Comparison of ENCODE assay signal across 1 cellular context in the genomic region with DNA sequence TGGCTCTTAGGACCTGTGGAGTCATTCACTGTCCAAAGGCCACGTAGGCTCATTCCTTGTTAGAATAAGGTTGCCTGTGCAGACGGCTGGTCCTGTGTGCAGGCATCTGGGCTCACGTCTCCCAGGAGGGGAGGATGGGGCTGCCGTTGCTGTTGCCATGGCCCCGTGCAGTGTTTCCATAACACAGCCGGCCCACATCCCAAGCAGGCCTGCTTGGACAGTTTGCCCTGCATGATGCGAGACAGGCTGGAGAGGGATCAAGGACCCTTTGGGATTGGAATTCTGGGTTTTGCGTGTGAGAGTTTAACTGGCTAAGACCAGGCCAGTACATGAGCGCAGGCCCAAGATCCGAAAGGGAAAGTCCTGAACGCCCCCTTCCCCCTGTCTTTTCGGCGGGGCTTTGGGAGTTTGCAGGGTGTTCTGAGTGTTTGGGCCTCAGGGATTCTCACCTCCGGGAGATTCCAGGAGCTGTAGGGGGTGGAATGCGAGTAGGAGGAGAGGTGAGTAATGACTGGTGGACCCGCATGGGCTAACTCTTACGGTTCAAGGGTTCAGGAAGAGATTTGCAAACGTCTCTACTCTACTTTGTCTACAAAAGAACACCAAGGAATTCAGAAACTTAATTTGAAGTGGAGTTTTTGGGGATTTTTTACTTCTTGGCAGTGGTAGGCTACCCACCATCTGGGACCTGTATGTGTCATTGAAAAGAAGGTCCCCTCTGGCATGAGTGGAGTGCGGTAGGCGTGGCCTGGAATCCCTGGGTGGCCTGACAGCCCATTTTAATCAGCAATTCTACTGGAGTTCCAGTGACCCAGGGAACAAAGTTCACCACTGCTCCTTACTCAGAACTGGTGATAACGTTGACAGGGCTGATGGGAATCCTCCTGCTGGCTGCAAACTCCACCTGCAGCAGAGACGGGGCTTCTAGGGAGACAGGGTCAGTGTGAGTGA.
TF ChIP-seq lines count a peak whose summit lies in the region.

No MANE protein-coding gene starts in this region.

TF ChIP-seq in HepG2, 621 proteins besides CTCF, POLR2A, EP300 and RAD21 (continued from another document and continues in another):
- no peak for TF ChIP-seq JDP2 (CRISPR knock-in tag; IDR thresholded peaks at IDR 0.05; ENCODE audit: borderline replicate concordance)
- TF ChIP-seq ZBTB7A (CRISPR knock-in tag; IDR thresholded peaks at IDR 0.05): no peak
- peak; percentile 28; the same call in 1 of the 2 replicates for TF ChIP-seq MIXL1 (CRISPR knock-in tag; IDR thresholded peaks at IDR 0.05)
- TF ChIP-seq ISX (CRISPR knock-in tag; conservative IDR thresholded peaks at IDR 0.05): no peak
- TF ChIP-seq, protein P1, sequence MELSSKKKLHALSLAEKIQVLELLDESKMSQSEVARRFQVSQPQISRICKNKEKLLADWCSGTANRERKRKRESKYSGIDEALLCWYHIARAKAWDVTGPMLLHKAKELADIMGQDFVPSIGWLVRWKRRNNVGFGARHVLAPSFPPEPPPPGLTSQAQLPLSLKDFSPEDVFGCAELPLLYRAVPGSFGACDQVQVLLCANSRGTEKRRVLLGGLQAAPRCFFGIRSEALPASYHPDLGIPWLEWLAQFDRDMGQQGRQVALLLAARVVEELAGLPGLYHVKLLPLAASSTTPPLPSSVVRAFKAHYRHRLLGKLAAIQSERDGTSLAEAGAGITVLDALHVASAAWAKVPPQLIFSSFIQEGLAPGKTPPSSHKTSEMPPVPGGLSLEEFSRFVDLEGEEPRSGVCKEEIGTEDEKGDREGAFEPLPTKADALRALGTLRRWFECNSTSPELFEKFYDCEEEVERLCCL (CRISPR knock-in tag; IDR thresholded peaks at IDR 0.05; ENCODE audit: borderline replicate concordance): no peak
- no peak for TF ChIP-seq MYNN (CRISPR knock-in tag; IDR thresholded peaks at IDR 0.05; ENCODE audit: low read depth)
- TF ChIP-seq, protein P2, sequence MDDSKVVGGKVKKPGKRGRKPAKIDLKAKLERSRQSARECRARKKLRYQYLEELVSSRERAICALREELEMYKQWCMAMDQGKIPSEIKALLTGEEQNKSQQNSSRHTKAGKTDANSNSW (CRISPR knock-in tag; IDR thresholded peaks at IDR 0.05; ENCODE audit: borderline replicate concordance): no peak
- no peak for TF ChIP-seq IRF2 (CRISPR knock-in tag; IDR thresholded peaks at IDR 0.05)
- no peak for TF ChIP-seq ZNF607 (CRISPR knock-in tag; IDR thresholded peaks at IDR 0.05; ENCODE audit: borderline replicate concordance)
- TF ChIP-seq, protein P3, sequence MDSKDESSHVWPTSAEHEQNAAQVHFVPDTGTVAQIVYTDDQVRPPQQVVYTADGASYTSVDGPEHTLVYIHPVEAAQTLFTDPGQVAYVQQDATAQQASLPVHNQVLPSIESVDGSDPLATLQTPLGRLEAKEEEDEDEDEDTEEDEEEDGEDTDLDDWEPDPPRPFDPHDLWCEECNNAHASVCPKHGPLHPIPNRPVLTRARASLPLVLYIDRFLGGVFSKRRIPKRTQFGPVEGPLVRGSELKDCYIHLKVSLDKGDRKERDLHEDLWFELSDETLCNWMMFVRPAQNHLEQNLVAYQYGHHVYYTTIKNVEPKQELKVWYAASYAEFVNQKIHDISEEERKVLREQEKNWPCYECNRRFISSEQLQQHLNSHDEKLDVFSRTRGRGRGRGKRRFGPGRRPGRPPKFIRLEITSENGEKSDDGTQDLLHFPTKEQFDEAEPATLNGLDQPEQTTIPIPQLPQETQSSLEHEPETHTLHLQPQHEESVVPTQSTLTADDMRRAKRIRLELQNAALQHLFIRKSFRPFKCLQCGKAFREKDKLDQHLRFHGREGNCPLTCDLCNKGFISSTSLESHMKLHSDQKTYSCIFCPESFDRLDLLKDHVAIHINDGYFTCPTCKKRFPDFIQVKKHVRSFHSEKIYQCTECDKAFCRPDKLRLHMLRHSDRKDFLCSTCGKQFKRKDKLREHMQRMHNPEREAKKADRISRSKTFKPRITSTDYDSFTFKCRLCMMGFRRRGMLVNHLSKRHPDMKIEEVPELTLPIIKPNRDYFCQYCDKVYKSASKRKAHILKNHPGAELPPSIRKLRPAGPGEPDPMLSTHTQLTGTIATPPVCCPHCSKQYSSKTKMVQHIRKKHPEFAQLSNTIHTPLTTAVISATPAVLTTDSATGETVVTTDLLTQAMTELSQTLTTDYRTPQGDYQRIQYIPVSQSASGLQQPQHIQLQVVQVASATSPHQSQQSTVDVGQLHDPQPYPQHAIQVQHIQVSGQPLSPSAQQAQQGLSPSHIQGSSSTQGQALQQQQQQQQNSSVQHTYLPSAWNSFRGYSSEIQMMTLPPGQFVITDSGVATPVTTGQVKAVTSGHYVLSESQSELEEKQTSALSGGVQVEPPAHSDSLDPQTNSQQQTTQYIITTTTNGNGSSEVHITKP (CRISPR knock-in tag; IDR thresholded peaks at IDR 0.05; ENCODE audit: low read depth): peak; percentile 57; the same call in 1 of the 2 replicates
- TF ChIP-seq, protein P4, sequence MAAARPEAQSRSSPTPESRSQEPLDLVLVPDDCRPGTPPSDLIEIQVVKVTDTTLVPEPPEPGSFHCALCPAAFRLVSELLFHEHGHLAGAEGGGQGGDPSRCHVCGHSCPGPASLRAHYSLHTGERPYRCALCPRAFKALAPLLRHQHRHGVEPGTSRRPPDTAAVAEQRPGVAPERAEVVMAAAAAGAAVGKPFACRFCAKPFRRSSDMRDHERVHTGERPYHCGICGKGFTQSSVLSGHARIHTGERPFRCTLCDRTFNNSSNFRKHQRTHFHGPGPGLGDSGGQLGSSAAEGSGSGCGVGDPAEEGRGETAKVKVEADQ (CRISPR knock-in tag; IDR thresholded peaks at IDR 0.05; ENCODE audit: borderline replicate concordance): no peak
- no peak for TF ChIP-seq EEA1 (CRISPR knock-in tag; IDR thresholded peaks at IDR 0.05; ENCODE audit: borderline replicate concordance)
- TF ChIP-seq ZNF557 (CRISPR knock-in tag; IDR thresholded peaks at IDR 0.05): no peak
- TF ChIP-seq ELF4 (CRISPR knock-in tag; IDR thresholded peaks at IDR 0.05; ENCODE audit: borderline replicate concordance): no peak
- TF ChIP-seq ASH2L (IDR thresholded peaks at IDR 0.05; ENCODE audit: insufficient read length, low read depth, low read length): peak; percentile 86
- TF ChIP-seq, protein P5, sequence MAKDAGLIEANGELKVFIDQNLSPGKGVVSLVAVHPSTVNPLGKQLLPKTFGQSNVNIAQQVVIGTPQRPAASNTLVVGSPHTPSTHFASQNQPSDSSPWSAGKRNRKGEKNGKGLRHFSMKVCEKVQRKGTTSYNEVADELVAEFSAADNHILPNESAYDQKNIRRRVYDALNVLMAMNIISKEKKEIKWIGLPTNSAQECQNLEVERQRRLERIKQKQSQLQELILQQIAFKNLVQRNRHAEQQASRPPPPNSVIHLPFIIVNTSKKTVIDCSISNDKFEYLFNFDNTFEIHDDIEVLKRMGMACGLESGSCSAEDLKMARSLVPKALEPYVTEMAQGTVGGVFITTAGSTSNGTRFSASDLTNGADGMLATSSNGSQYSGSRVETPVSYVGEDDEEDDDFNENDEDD (CRISPR knock-in tag; IDR thresholded peaks at IDR 0.05; ENCODE audit: borderline replicate concordance): no peak
- no peak for TF ChIP-seq MTF2 (CRISPR knock-in tag; IDR thresholded peaks at IDR 0.05; ENCODE audit: borderline replicate concordance)
- TF ChIP-seq ZNF501 (CRISPR knock-in tag; IDR thresholded peaks at IDR 0.05): no peak
- no peak; the same call in 1 of the 2 replicates for TF ChIP-seq MYC (CRISPR knock-in tag; IDR thresholded peaks at IDR 0.05; ENCODE audit: borderline replicate concordance)
- TF ChIP-seq ATF7-NPFF (CRISPR knock-in tag; IDR thresholded peaks at IDR 0.05; ENCODE audit: low read depth): no peak
- TF ChIP-seq WIZ (CRISPR knock-in tag; IDR thresholded peaks at IDR 0.05): no peak
- TF ChIP-seq STAT5B (CRISPR knock-in tag; IDR thresholded peaks at IDR 0.05): no peak
- TF ChIP-seq RFXANK (CRISPR knock-in tag; IDR thresholded peaks at IDR 0.05): no peak
- TF ChIP-seq TOE1 (CRISPR knock-in tag; IDR thresholded peaks at IDR 0.05): no peak
- TF ChIP-seq MXI1 (IDR thresholded peaks at IDR 0.05; ENCODE audit: borderline replicate concordance, low read depth, low read length): peak; percentile 65; the same call in 1 of the 3 replicates
- TF ChIP-seq, protein P6, sequence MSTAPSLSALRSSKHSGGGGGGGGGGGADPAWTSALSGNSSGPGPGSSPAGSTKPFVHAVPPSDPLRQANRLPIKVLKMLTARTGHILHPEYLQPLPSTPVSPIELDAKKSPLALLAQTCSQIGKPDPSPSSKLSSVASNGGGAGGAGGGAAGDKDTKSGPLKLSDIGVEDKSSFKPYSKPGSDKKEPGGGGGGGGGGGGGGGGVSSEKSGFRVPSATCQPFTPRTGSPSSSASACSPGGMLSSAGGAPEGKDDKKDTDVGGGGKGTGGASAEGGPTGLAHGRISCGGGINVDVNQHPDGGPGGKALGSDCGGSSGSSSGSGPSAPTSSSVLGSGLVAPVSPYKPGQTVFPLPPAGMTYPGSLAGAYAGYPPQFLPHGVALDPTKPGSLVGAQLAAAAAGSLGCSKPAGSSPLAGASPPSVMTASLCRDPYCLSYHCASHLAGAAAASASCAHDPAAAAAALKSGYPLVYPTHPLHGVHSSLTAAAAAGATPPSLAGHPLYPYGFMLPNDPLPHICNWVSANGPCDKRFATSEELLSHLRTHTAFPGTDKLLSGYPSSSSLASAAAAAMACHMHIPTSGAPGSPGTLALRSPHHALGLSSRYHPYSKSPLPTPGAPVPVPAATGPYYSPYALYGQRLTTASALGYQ (CRISPR knock-in tag; IDR thresholded peaks at IDR 0.05): no peak
- TF ChIP-seq KLF15 (CRISPR knock-in tag; IDR thresholded peaks at IDR 0.05; ENCODE audit: borderline replicate concordance): no peak
- no peak for TF ChIP-seq ZNF598 (CRISPR knock-in tag; IDR thresholded peaks at IDR 0.05; ENCODE audit: borderline replicate concordance)
- no peak for TF ChIP-seq ZNF615 (CRISPR knock-in tag; IDR thresholded peaks at IDR 0.05; ENCODE audit: borderline replicate concordance)
- TF ChIP-seq KDM2A (CRISPR knock-in tag; IDR thresholded peaks at IDR 0.05; ENCODE audit: borderline replicate concordance, low read depth): no peak
- TF ChIP-seq STAG1 (CRISPR knock-in tag; IDR thresholded peaks at IDR 0.05): no peak
- TF ChIP-seq, protein P7, sequence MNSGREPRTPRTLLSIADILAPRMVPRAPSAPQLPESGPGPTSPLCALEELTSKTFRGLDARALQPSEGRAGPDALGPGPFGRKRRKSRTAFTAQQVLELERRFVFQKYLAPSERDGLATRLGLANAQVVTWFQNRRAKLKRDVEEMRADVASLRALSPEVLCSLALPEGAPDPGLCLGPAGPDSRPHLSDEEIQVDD (CRISPR knock-in tag; IDR thresholded peaks at IDR 0.05; ENCODE audit: borderline replicate concordance): no peak
- no peak for TF ChIP-seq ZFP1 (CRISPR knock-in tag; IDR thresholded peaks at IDR 0.05)
- TF ChIP-seq CCDC6 (CRISPR knock-in tag; IDR thresholded peaks at IDR 0.05): no peak
- TF ChIP-seq, protein P8, sequence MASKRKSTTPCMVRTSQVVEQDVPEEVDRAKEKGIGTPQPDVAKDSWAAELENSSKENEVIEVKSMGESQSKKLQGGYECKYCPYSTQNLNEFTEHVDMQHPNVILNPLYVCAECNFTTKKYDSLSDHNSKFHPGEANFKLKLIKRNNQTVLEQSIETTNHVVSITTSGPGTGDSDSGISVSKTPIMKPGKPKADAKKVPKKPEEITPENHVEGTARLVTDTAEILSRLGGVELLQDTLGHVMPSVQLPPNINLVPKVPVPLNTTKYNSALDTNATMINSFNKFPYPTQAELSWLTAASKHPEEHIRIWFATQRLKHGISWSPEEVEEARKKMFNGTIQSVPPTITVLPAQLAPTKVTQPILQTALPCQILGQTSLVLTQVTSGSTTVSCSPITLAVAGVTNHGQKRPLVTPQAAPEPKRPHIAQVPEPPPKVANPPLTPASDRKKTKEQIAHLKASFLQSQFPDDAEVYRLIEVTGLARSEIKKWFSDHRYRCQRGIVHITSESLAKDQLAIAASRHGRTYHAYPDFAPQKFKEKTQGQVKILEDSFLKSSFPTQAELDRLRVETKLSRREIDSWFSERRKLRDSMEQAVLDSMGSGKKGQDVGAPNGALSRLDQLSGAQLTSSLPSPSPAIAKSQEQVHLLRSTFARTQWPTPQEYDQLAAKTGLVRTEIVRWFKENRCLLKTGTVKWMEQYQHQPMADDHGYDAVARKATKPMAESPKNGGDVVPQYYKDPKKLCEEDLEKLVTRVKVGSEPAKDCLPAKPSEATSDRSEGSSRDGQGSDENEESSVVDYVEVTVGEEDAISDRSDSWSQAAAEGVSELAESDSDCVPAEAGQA (IDR thresholded peaks at IDR 0.05; ENCODE audit: low read depth): no peak
- TF ChIP-seq, protein P8 (CRISPR knock-in tag; IDR thresholded peaks at IDR 0.05; ENCODE audit: borderline replicate concordance): no peak
- no peak for TF ChIP-seq CEBPB (IDR thresholded peaks at IDR 0.05; ENCODE audit: borderline replicate concordance, low read depth, low read length)
- no peak for TF ChIP-seq SRF (IDR thresholded peaks at IDR 0.05; ENCODE audit: low read depth, low read length)
- TF ChIP-seq SAFB2 (CRISPR knock-in tag; IDR thresholded peaks at IDR 0.05; ENCODE audit: borderline replicate concordance, low read depth): no peak
- TF ChIP-seq, protein P9, sequence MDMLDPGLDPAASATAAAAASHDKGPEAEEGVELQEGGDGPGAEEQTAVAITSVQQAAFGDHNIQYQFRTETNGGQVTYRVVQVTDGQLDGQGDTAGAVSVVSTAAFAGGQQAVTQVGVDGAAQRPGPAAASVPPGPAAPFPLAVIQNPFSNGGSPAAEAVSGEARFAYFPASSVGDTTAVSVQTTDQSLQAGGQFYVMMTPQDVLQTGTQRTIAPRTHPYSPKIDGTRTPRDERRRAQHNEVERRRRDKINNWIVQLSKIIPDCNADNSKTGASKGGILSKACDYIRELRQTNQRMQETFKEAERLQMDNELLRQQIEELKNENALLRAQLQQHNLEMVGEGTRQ (IDR thresholded peaks at IDR 0.05; ENCODE audit: low read depth, low read length): no peak
- TF ChIP-seq, protein P9 (CRISPR knock-in tag; IDR thresholded peaks at IDR 0.05; ENCODE audit: borderline replicate concordance): no peak
- no peak for TF ChIP-seq POLR2AphosphoS2 (IDR thresholded peaks at IDR 0.05; ENCODE audit: low read depth, low read length)
